ENCODE assay signal across 16 cellular contexts in genomic region chr4:17336986-17337385, GRCh38.
DNase-seq lines count a peak whose midpoint lies in the region; ATAC-seq and TF ChIP-seq lines count a peak whose summit lies in the region.
"Had no signal": no experiment of that assay in that cellular context is flagged by ENCODE, and none has a peak within 500 bp of the region (broad histone marks: within the 10 kb centered on the region; RNA-seq: fewer than 3 reads in every experiment).

No MANE protein-coding gene starts in this region.

- H4K20me1 ChIP-seq in DND-41 (ENCODE audit: insufficient read depth, low read length) = no peaks in the 10 kb centered on the region

- no peaks in the 10 kb centered on the region for H3K79me2 ChIP-seq in DND-41 (ENCODE audit: insufficient read depth, low read length)

- peak overlapping the region; percentile 14 for H3K27ac ChIP-seq in CD4-positive, alpha-beta memory T cell (ENCODE audit: low read depth, low read length)
- no peak overlapping the region for H3K27ac ChIP-seq in DND-41 (ENCODE audit: low read length)
- H3K27ac ChIP-seq: pancreas had no signal

- no peaks in the 10 kb centered on the region for H3K9me3 ChIP-seq in CD4-positive, alpha-beta memory T cell (ENCODE audit: control insufficient read depth in 1 of 2, low read length in 2 of 2)
- H3K9me3 ChIP-seq in DND-41 (ENCODE audit: insufficient read depth, low read length, severe bottlenecking) = no peaks in the 10 kb centered on the region
- H3K9me3 ChIP-seq: BE2C, pancreas had no signal

- no peak overlapping the region for H2AFZ ChIP-seq in DND-41 (ENCODE audit: low read depth, low read length)

- ATAC-seq in DND-41 (ENCODE audit: insufficient read depth, low read depth) (peak; percentile 42), HG03097 (IDR thresholded peaks at IDR 0.05; ENCODE audit: low FRiP score, unreplicated experiment) (peak; percentile 16), GM19328 (IDR thresholded peaks at IDR 0.05; ENCODE audit: unreplicated experiment) (no peak)
- peak; percentile 54 to 56 for ATAC-seq in activated naive CD4-positive, alpha-beta T cell treated with anti-CD3 and anti-CD28 coated beads, Interleukin-2, amount 50 U/mL, for 72 hours

- H3K4me1 ChIP-seq in CD4-positive, alpha-beta memory T cell (ENCODE audit: insufficient read depth, low read length) = peaks cover 23% of the 10 kb centered on the region
- peaks cover 15% of the 10 kb centered on the region for H3K4me1 ChIP-seq in DND-41 (ENCODE audit: insufficient read depth, low read length)
- H3K4me1 ChIP-seq: BE2C, pancreas had no signal

- no peak overlapping the region for H3K9ac ChIP-seq in DND-41 (ENCODE audit: low read depth, low read length)

- TF ChIP-seq CTCF in DND-41 (IDR thresholded peaks at IDR 0.05; ENCODE audit: borderline replicate concordance, extremely low read depth, low read length, poor library complexity, severe bottlenecking) = no peak

- peaks cover 0 to 2% of the 10 kb centered on the region in 2 donors for H3K36me3 Mint-ChIP-seq in CD4-positive, alpha-beta memory T cell
- no peaks in the 10 kb centered on the region for H3K36me3 Mint-ChIP-seq in activated naive CD4-positive, alpha-beta T cell treated with anti-CD3 and anti-CD28 coated beads, Interleukin-2, amount 50 U/mL, for 72 hours

- DNase-seq in CD4-positive, alpha-beta memory T cell = no peak
- DNase-seq in DND-41 (no peak), GM19238 (ENCODE audit: insufficient read length, low spot score) (no peak), T1000 (lab: John Stamatoyannopoulos, UW) (no peak), HEK293T (ENCODE audit: extremely low spot score) (no peak)
- no peak for DNase-seq in activated naive CD4-positive, alpha-beta T cell treated with anti-CD3 and anti-CD28 coated beads, Interleukin-2, amount 50 U/mL, for 72 hours (ENCODE audit: low spot score in 2 of 2)
- DNase-seq: BE2C, cerebellar nuclear complex, endodermal cell, Karpas-422, NCI-H1417, pancreas, Right ventricle myocardium superior, trophoblast cell had no signal

- intact Hi-C loops in CD4-positive, alpha-beta memory T cell (cut with micrococcal nuclease) = loop anchor here (1.0 to 5.0 kb wide), 4 partner anchors 10 to 473 kb away; partner anchors contain the start of genes DCAF16, LAP3 and NCAPG

- no peaks in the 10 kb centered on the region for H3K27me3 ChIP-seq in CD4-positive, alpha-beta memory T cell (ENCODE audit: insufficient read depth, low read length)
- no peaks in the 10 kb centered on the region for H3K27me3 ChIP-seq in DND-41 (ENCODE audit: insufficient read depth, low read length, poor library complexity)
- H3K27me3 ChIP-seq: BE2C, pancreas had no signal

- H3K4me1 Mint-ChIP-seq in CD4-positive, alpha-beta memory T cell = peaks cover 15 to 29% (median 22%) of the 10 kb centered on the region in 4 donors

- peak overlapping the region in 6 of 8 donors; percentile 43 to 85 (median 72) for H3K4me3 Mint-ChIP-seq in CD4-positive, alpha-beta memory T cell
- H3K4me3 Mint-ChIP-seq: endodermal cell had no signal

- H3K27ac Mint-ChIP-seq in CD4-positive, alpha-beta memory T cell = peak overlapping the region; percentile 90 to 96 (median 93)
- H3K27ac Mint-ChIP-seq in activated naive CD4-positive, alpha-beta T cell treated with anti-CD3 and anti-CD28 coated beads, Interleukin-2, amount 50 U/mL, for 72 hours = peak overlapping the region; percentile 82 to 85
- H3K27ac Mint-ChIP-seq: endodermal cell had no signal

- CTCF ChIA-PET in CD4-positive, alpha-beta memory T cell (lab: Charles Lee; ENCODE audit: partially characterized antibody) = interaction anchor here (0.9 to 3.1 kb wide), 6 partner anchors 9 to 420 kb away, joined by 3 to 13 read pairs (median 6); no protein-coding TSS in a partner anchor
- CTCF ChIA-PET in HEK293T (lab: Yijun Ruan, JAX) = no interaction called here

- peaks cover 0 to 1% of the 10 kb centered on the region in 2 donors for H3K27me3 Mint-ChIP-seq in CD4-positive, alpha-beta memory T cell

- H3K9me3 Mint-ChIP-seq in CD4-positive, alpha-beta memory T cell = peaks cover 0 to 1% (median 0%) of the 10 kb centered on the region in 8 donors
- peaks cover 0 to under 1% of the 10 kb centered on the region in 2 donors for H3K9me3 Mint-ChIP-seq in activated naive CD4-positive, alpha-beta T cell treated with anti-CD3 and anti-CD28 coated beads, Interleukin-2, amount 50 U/mL, for 72 hours
- H3K9me3 Mint-ChIP-seq: endodermal cell had no signal

- no peaks in the 10 kb centered on the region for H3K36me3 ChIP-seq in CD4-positive, alpha-beta memory T cell (ENCODE audit: insufficient read depth, low read length)
- no peaks in the 10 kb centered on the region for H3K36me3 ChIP-seq in DND-41 (ENCODE audit: insufficient read depth, low read length)
- H3K36me3 ChIP-seq: BE2C, pancreas had no signal

- POLR2A ChIA-PET in CD4-positive, alpha-beta memory T cell (lab: Charles Lee; ENCODE audit: partially characterized antibody) = interaction anchor here (0.8 to 1.2 kb wide), 2 partner anchors 11 to 277 kb away, joined by 3 to 4 read pairs; partner anchors contain the start of gene MED28
- POLR2A ChIA-PET in HEK293T (lab: Yijun Ruan, JAX) = no interaction called here

- H3K4me3 ChIP-seq in CD4-positive, alpha-beta memory T cell (ENCODE audit: low read length in 2 of 2) = no peak overlapping the region
- no peak overlapping the region for H3K4me3 ChIP-seq in DND-41 (ENCODE audit: low read depth in 1 of 2, low read length in 2 of 2)
- H3K4me3 ChIP-seq: pancreas had no signal

- H3K4me2 ChIP-seq in DND-41 (ENCODE audit: insufficient read depth, low read length) = no peak overlapping the region

TF ChIP-seq in HEK293T, 16 proteins besides CTCF, POLR2A, EP300 and RAD21:
- no peak for TF ChIP-seq NFRKB (IDR thresholded peaks at IDR 0.05)
- TF ChIP-seq L3MBTL2 (conservative IDR thresholded peaks at IDR 0.05) = no peak
- no peak for TF ChIP-seq CTBP1 (IDR thresholded peaks at IDR 0.05; ENCODE audit: borderline replicate concordance)
